ENCODE assay signal across 15 cellular contexts in the genomic region with DNA sequence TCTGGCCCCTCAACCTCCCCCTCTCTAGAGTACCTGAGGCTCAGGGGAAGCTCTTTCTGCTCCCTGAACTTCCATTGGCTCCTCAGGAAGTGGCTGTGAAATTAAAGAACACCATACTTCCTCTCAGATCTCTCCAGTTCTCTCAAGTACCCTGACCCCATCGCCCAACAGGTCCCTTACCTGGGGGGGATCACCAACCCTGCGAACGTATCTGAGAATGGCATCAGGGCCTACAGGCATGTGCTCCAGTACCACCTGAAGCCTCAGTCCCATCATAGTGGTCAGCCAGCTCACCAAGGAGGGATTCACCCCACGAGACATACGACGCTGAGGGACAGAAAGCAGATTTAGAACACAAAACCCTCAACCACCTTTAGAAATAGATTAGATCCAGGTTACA. TPM values are rescaled to one million over a fixed set of nuclear protein-coding genes. Genes with fewer than 3 reads are reported as not detected.
DNase-seq lines count a peak whose midpoint lies in the region; ATAC-seq and TF ChIP-seq lines count a peak whose summit lies in the region.
"Had no signal": no experiment of that assay in that cellular context is flagged by ENCODE, and none has a peak within 500 bp of the region (broad histone marks: within the 10 kb centered on the region; RNA-seq: fewer than 3 reads in every experiment).

No MANE protein-coding gene starts in this region.

- TF ChIP-seq CTCF in Panc1 (IDR thresholded peaks at IDR 0.05), result no peak
- no peak for TF ChIP-seq CTCF in neural crest cell (conservative IDR thresholded peaks at IDR 0.05)

- POLR2A ChIA-PET in activated CD4-positive, alpha-beta memory T cell treated with anti-CD3 and anti-CD28 coated beads for 36 hours (lab: Charles Lee), result interaction anchor here (2.2 kb wide), 1 partner anchor 11 kb away, joined by 10 read pairs; no protein-coding TSS in a partner anchor
- POLR2A ChIA-PET in activated CD4-positive, alpha-beta memory T cell treated with anti-CD3 and anti-CD28 coated beads, Interleukin-2, amount 10 ng/mL, durations not matched to agents 7 days and 5 days (lab: Charles Lee), result interaction anchor here (0.6 to 3.4 kb wide), 5 partner anchors 12 to 21 kb away, joined by 3 to 17 read pairs (median 5); partner anchors contain the start of gene BAG6
- POLR2A ChIA-PET in Panc1 (lab: Charles Lee), result interaction anchor here (0.5 to 3.0 kb wide), 2 partner anchors 11 to 713 kb away, joined by 9 to 11 read pairs; partner anchors contain the start of gene BAG6

- no peak overlapping the region for H3K27ac ChIP-seq in Panc1 (ENCODE audit: low read length)

- no peak for DNase-seq in activated CD4-positive, alpha-beta memory T cell treated with anti-CD3 and anti-CD28 coated beads for 36 hours
- DNase-seq in activated CD4-positive, alpha-beta memory T cell treated with anti-CD3 and anti-CD28 coated beads, Interleukin-2, amount 10 ng/mL, durations not matched to agents 7 days and 5 days, result no peak
- DNase-seq in Panc1 (ENCODE audit: low read depth, low spot score) (no peak), neural crest cell (ENCODE audit: low read depth, low spot score) (no peak), left cardiac atrium (no peak)
- DNase-seq: activated effector memory CD4-positive, alpha-beta T cell treated with anti-CD3 and anti-CD28 coated beads, Interleukin-2, amount 50 U/mL, for 16 hours; BE2C; COR-L47; effector memory CD8-positive, alpha-beta T cell; NCI-H1694; small intestine; stimulated activated CD4-positive, alpha-beta T cell treated with anti-CD3 and anti-CD28 coated beads, Interleukin-4, amount 100 ng/mL, for 1 hour had no signal

- no peaks in the 10 kb centered on the region for H3K27me3 ChIP-seq in Panc1 (ENCODE audit: control insufficient read depth, insufficient read depth, low read length)
- H3K27me3 ChIP-seq: BE2C had no signal

- peaks cover 6% of the 10 kb centered on the region; the same call in 1 of the 2 replicates for H3K4me1 ChIP-seq in Panc1 (ENCODE audit: control insufficient read depth, insufficient read depth, low read length)
- H3K4me1 ChIP-seq: BE2C had no signal

- H3K36me3 ChIP-seq in Panc1 (ENCODE audit: control insufficient read depth, insufficient read depth, low read length), result peaks cover 22% of the 10 kb centered on the region

- no peak overlapping the region for H3K4me3 ChIP-seq in Panc1 (ENCODE audit: low read depth in 2 of 2, low read length in 2 of 2)

- BruUV-seq in Panc1 (replicated peaks; lab: Mats Ljungman, UMichigan), result TSS peak; percentile 89

- no peak for ATAC-seq in Panc1
- ATAC-seq in esophagus mucosa, result no peak
- no peak for ATAC-seq in left cardiac atrium
- ATAC-seq: effector memory CD8-positive, alpha-beta T cell; left lobe of liver; WTC11 had no signal

- H3K27me3 Mint-ChIP-seq in activated CD4-positive, alpha-beta memory T cell treated with anti-CD3 and anti-CD28 coated beads for 36 hours, result no peaks in the 10 kb centered on the region
- no peaks in the 10 kb centered on the region for H3K27me3 Mint-ChIP-seq in activated CD4-positive, alpha-beta memory T cell treated with anti-CD3 and anti-CD28 coated beads, Interleukin-2, amount 10 ng/mL, durations not matched to agents 7 days and 5 days
- peaks cover 3% of the 10 kb centered on the region for H3K27me3 Mint-ChIP-seq in neural crest cell (ENCODE audit: low read depth)
- H3K27me3 Mint-ChIP-seq: effector memory CD8-positive, alpha-beta T cell had no signal

- in situ Hi-C loops in Panc1 (cut with HindIII; ENCODE audit: low pct_unique_long_range_greater_than_20kb, low sequenced_read_pairs), result no loop called here

- peaks cover 5% of the 10 kb centered on the region for H3K4me1 Mint-ChIP-seq in activated CD4-positive, alpha-beta memory T cell treated with anti-CD3 and anti-CD28 coated beads for 36 hours (ENCODE audit: low read depth)
- peaks cover 10% of the 10 kb centered on the region for H3K4me1 Mint-ChIP-seq in activated CD4-positive, alpha-beta memory T cell treated with anti-CD3 and anti-CD28 coated beads, Interleukin-2, amount 10 ng/mL, durations not matched to agents 7 days and 5 days
- no peaks in the 10 kb centered on the region for H3K4me1 Mint-ChIP-seq in neural crest cell
- H3K4me1 Mint-ChIP-seq: WTC11 had no signal

- H3K9me3 ChIP-seq in Panc1 (ENCODE audit: control insufficient read depth, insufficient read depth, low read depth, low read length), result no peaks in the 10 kb centered on the region
- H3K9me3 ChIP-seq: BE2C had no signal

- no peaks in the 10 kb centered on the region for H3K9me3 Mint-ChIP-seq in activated CD4-positive, alpha-beta memory T cell treated with anti-CD3 and anti-CD28 coated beads for 36 hours
- H3K9me3 Mint-ChIP-seq in activated CD4-positive, alpha-beta memory T cell treated with anti-CD3 and anti-CD28 coated beads, Interleukin-2, amount 10 ng/mL, durations not matched to agents 7 days and 5 days, result no peaks in the 10 kb centered on the region
- H3K9me3 Mint-ChIP-seq in neural crest cell, result no peaks in the 10 kb centered on the region
- H3K9me3 Mint-ChIP-seq: effector memory CD8-positive, alpha-beta T cell; WTC11 had no signal

- no peak overlapping the region for H3K4me3 Mint-ChIP-seq in activated CD4-positive, alpha-beta memory T cell treated with anti-CD3 and anti-CD28 coated beads for 36 hours
- no peak overlapping the region for H3K4me3 Mint-ChIP-seq in activated CD4-positive, alpha-beta memory T cell treated with anti-CD3 and anti-CD28 coated beads, Interleukin-2, amount 10 ng/mL, durations not matched to agents 7 days and 5 days
- H3K4me3 Mint-ChIP-seq in neural crest cell, result peak overlapping the region; percentile 56
- H3K4me3 Mint-ChIP-seq: effector memory CD8-positive, alpha-beta T cell; WTC11 had no signal

- H3K27ac Mint-ChIP-seq in activated CD4-positive, alpha-beta memory T cell treated with anti-CD3 and anti-CD28 coated beads for 36 hours, result peak overlapping the region; percentile 34
- H3K27ac Mint-ChIP-seq in activated CD4-positive, alpha-beta memory T cell treated with anti-CD3 and anti-CD28 coated beads, Interleukin-2, amount 10 ng/mL, durations not matched to agents 7 days and 5 days, result no peak overlapping the region
- H3K27ac Mint-ChIP-seq in neural crest cell (ENCODE audit: unreplicated experiment), result no peak overlapping the region
- H3K27ac Mint-ChIP-seq: WTC11 had no signal

- intact Hi-C loops in activated CD4-positive, alpha-beta memory T cell treated with anti-CD3 and anti-CD28 coated beads for 36 hours (cut with micrococcal nuclease), result no loop called here
- intact Hi-C loops in Panc1 (cut with micrococcal nuclease; ENCODE audit: unreplicated experiment) (no loop called here), left cardiac atrium (cut with DNase I) (no loop called here)

- CTCF ChIA-PET in activated CD4-positive, alpha-beta memory T cell treated with anti-CD3 and anti-CD28 coated beads for 36 hours (lab: Charles Lee), result no interaction called here
- CTCF ChIA-PET in activated CD4-positive, alpha-beta memory T cell treated with anti-CD3 and anti-CD28 coated beads, Interleukin-2, amount 10 ng/mL, durations not matched to agents 7 days and 5 days (lab: Charles Lee), result no interaction called here
- CTCF ChIA-PET in Panc1 (lab: Charles Lee), result interaction anchor here (0.5 kb wide), 1 partner anchor 42 kb away, joined by 3 read pairs; no protein-coding TSS in a partner anchor

- peaks cover 51% of the 10 kb centered on the region for H3K36me3 Mint-ChIP-seq in activated CD4-positive, alpha-beta memory T cell treated with anti-CD3 and anti-CD28 coated beads for 36 hours
- peaks cover 70% of the 10 kb centered on the region for H3K36me3 Mint-ChIP-seq in activated CD4-positive, alpha-beta memory T cell treated with anti-CD3 and anti-CD28 coated beads, Interleukin-2, amount 10 ng/mL, durations not matched to agents 7 days and 5 days (ENCODE audit: low read depth)
- peaks cover 32% of the 10 kb centered on the region for H3K36me3 Mint-ChIP-seq in neural crest cell (ENCODE audit: low read depth)

RNA-seq across cellular contexts. Expression of gene BAG6, which starts 11.8 kb away (rescaled TPM):
- total RNA-seq in activated CD4-positive, alpha-beta memory T cell treated with anti-CD3 and anti-CD28 coated beads for 36 hours, result 100 to 1,000 TPM; 351 to 354 TPM
- 100 to 1,000 TPM; 275 to 282 TPM for total RNA-seq in activated CD4-positive, alpha-beta memory T cell treated with anti-CD3 and anti-CD28 coated beads, Interleukin-2, amount 10 ng/mL, durations not matched to agents 7 days and 5 days
- total RNA-seq in Panc1 (2021; ENCODE audit: unreplicated experiment), result 491 TPM
- 565 TPM for polyA plus RNA-seq in Panc1 (2012; ENCODE audit: insufficient read length)
- 439 and 459 TPM in 2 replicates for total RNA-seq in neural crest cell
- total RNA-seq in esophagus mucosa, result 143 TPM
- 100 to 1,000 TPM; 206 to 294 TPM for total RNA-seq in left cardiac atrium

RNA-seq across cellular contexts. Expression of gene APOM, which starts 15.1 kb away (rescaled TPM):
- 1 to 10 TPM; 2.9 to 3.1 TPM for total RNA-seq in activated CD4-positive, alpha-beta memory T cell treated with anti-CD3 and anti-CD28 coated beads for 36 hours
- 1 to 10 TPM; 2.9 to 3.6 TPM for total RNA-seq in activated CD4-positive, alpha-beta memory T cell treated with anti-CD3 and anti-CD28 coated beads, Interleukin-2, amount 10 ng/mL, durations not matched to agents 7 days and 5 days
- total RNA-seq in Panc1 (2021; ENCODE audit: unreplicated experiment) (1.8 TPM), neural crest cell (3.8 and 4.2 TPM in 2 replicates), esophagus mucosa (1.6 TPM), left cardiac atrium (1 to 10 TPM; 1.4 to 1.7 TPM)
- 0.56 TPM for polyA plus RNA-seq in Panc1 (2012; ENCODE audit: insufficient read length)

RNA-seq across cellular contexts. Expression of gene C6orf47, which starts 20.0 kb away (rescaled TPM):
- total RNA-seq in activated CD4-positive, alpha-beta memory T cell treated with anti-CD3 and anti-CD28 coated beads for 36 hours, result 10 to 100 TPM; 15.8 to 16.9 TPM
- total RNA-seq in activated CD4-positive, alpha-beta memory T cell treated with anti-CD3 and anti-CD28 coated beads, Interleukin-2, amount 10 ng/mL, durations not matched to agents 7 days and 5 days, result 10 to 100 TPM; 26.4 to 26.7 TPM
- 22.4 TPM for total RNA-seq in Panc1 (2021; ENCODE audit: unreplicated experiment)
- polyA plus RNA-seq in Panc1 (2012; ENCODE audit: insufficient read length), result 18.6 TPM
- 23.5 TPM in 2 replicates for total RNA-seq in neural crest cell
- total RNA-seq in esophagus mucosa, result 18.1 TPM
- total RNA-seq in left cardiac atrium, result 10 to 100 TPM; 17.5 to 20.1 TPM

RNA-seq across cellular contexts. Expression of gene PRRC2A, which starts 20.1 kb away (rescaled TPM):
- total RNA-seq in activated CD4-positive, alpha-beta memory T cell treated with anti-CD3 and anti-CD28 coated beads for 36 hours, result 100 to 1,000 TPM; 246 to 257 TPM
- total RNA-seq in activated CD4-positive, alpha-beta memory T cell treated with anti-CD3 and anti-CD28 coated beads, Interleukin-2, amount 10 ng/mL, durations not matched to agents 7 days and 5 days, result 100 to 1,000 TPM; 215 to 222 TPM
- 318 TPM for total RNA-seq in Panc1 (2021; ENCODE audit: unreplicated experiment)
- polyA plus RNA-seq in Panc1 (2012; ENCODE audit: insufficient read length), result 246 TPM
- 347 and 356 TPM in 2 replicates for total RNA-seq in neural crest cell
- total RNA-seq in esophagus mucosa, result 103 TPM
- total RNA-seq in left cardiac atrium, result 100 to 1,000 TPM in 1 of 2 donors, 10 to 100 TPM in 1; 85.0 to 108 TPM

RNA-seq across cellular contexts. Expression of gene GPANK1, which starts 24.2 kb away (rescaled TPM):
- 10 to 100 TPM; 31.6 to 32.3 TPM for total RNA-seq in activated CD4-positive, alpha-beta memory T cell treated with anti-CD3 and anti-CD28 coated beads for 36 hours
- 10 to 100 TPM; 33.6 to 35.2 TPM for total RNA-seq in activated CD4-positive, alpha-beta memory T cell treated with anti-CD3 and anti-CD28 coated beads, Interleukin-2, amount 10 ng/mL, durations not matched to agents 7 days and 5 days
- total RNA-seq in Panc1 (2021; ENCODE audit: unreplicated experiment) (18.3 TPM), neural crest cell (16.8 and 17.6 TPM in 2 replicates), esophagus mucosa (8.2 TPM), left cardiac atrium (10 to 100 TPM; 12.3 to 15.7 TPM)
- 18.3 TPM for polyA plus RNA-seq in Panc1 (2012; ENCODE audit: insufficient read length)
